8 cellular contexts compared by ENCODE assay signal in genomic region chr5:169302491-169303118, GRCh38. TPM values are rescaled to one million over a fixed set of nuclear protein-coding genes. Genes with fewer than 3 reads are reported as not detected.
A peak's percentile ranks its signal among the peaks of the same experiment; 100 is the strongest.
DNase-seq lines count a peak whose midpoint lies in the region; ATAC-seq and TF ChIP-seq lines count a peak whose summit lies in the region.

No MANE protein-coding gene starts in this region.

- H3K4me1 ChIP-seq in thoracic aorta (ENCODE audit: control insufficient read depth in 1 of 2, low read depth in 2 of 2): peaks cover 10 to 29% of the 10 kb centered on the region in 2 donors

- H3K36me3 Mint-ChIP-seq in nephron (ENCODE audit: low read depth): no peaks in the 10 kb centered on the region

- H3K27me3 ChIP-seq in thoracic aorta (replicated peaks; ENCODE audit: insufficient read depth): no peaks in the 10 kb centered on the region

- H3K4me3 Mint-ChIP-seq in nephron: peak overlapping the region; percentile 79 to 87 (median 84)

- peak; percentile 92 to 94 (median 93) for TF ChIP-seq CTCF in nephron (IDR thresholded peaks at IDR 0.05; ENCODE audit: unreplicated experiment in 3 of 3)
- peak; percentile 92 for TF ChIP-seq CTCF in thoracic aorta (IDR thresholded peaks at IDR 0.05)

- no peaks in the 10 kb centered on the region for H3K9me3 ChIP-seq in thoracic aorta

- H3K27ac ChIP-seq in thoracic aorta: no peak overlapping the region

- H3K27me3 Mint-ChIP-seq in nephron (ENCODE audit: low read depth): peaks cover 65% of the 10 kb centered on the region

- peak overlapping the region; percentile 63 to 85 (median 77) for H3K27ac Mint-ChIP-seq in nephron

- DNase-seq in C1 segment of cervical spinal cord (lab: John Stamatoyannopoulos, UW) (peak in 10 of 14 donors; percentile 17 to 75 (median 47)), NCI-H748 (lab: John Stamatoyannopoulos, UW; ENCODE audit: unreplicated experiment) (peak; percentile 74), fibroblast of gingiva (ENCODE audit: low read depth) (peak; percentile 93), thoracic aorta (ENCODE audit: low spot score) (no peak)
- peak; percentile 16 to 54 (median 38) for DNase-seq in activated CD8-positive, alpha-beta memory T cell treated with anti-CD3 and anti-CD28 coated beads for 48 hours (ENCODE audit: low read depth in 2 of 3, low spot score in 2 of 3)

- peak overlapping the region; percentile 70 for H3K4me3 ChIP-seq in thoracic aorta

- no peaks in the 10 kb centered on the region for H3K9me3 Mint-ChIP-seq in nephron

- H3K36me3 ChIP-seq in thoracic aorta: no peaks in the 10 kb centered on the region

- peaks cover 27% of the 10 kb centered on the region for H3K4me1 Mint-ChIP-seq in nephron

- peak; percentile 74 for ATAC-seq in GM18867 (IDR thresholded peaks at IDR 0.05; ENCODE audit: unreplicated experiment)
- ATAC-seq in HG03175 (IDR thresholded peaks at IDR 0.05; ENCODE audit: unreplicated experiment): peak; percentile 72
- ATAC-seq in thoracic aorta (ENCODE audit: insufficient number of reproducible peaks, low FRiP score, low read depth): peak; percentile 30

RNA-seq across cellular contexts. Expression of gene SLIT3, which starts 1.7 kb away (rescaled TPM):
- total RNA-seq in thoracic aorta: 10 to 100 TPM; 80.1 to 86.9 TPM
